In the genomic region with DNA sequence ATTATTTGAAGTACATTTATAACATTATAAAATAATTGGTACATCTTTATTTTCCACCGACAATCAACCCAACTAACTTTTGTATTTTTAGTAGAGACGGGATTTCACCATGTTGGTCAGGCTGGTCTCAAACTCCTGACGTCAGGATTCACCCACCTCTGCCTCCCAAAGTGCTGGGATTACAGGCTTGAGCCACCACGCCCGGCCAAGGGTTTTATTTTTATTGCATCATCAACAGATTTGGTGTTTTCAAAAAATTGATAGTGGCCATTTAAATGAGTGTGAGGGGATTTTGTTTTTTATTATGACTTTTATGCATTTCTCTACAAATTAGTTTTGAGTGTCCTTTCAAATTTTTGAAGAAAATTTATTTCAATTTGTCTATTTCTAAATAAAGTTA, we compare ENCODE assay signal across 1 cellular context.
A peak's percentile ranks its signal among the peaks of the same experiment; 100 is the strongest.
TF ChIP-seq lines count a peak whose summit lies in the region.

No MANE protein-coding gene starts in this region.

TF ChIP-seq in K562, 482 proteins besides CTCF, POLR2A, EP300 and RAD21 (continued from another document):
- no peak for TF ChIP-seq FOXK2 (conservative IDR thresholded peaks at IDR 0.05 in 1 of 2, IDR thresholded peaks at IDR 0.05 in 1 of 2; ENCODE audit: low read depth in 2 of 2)
- TF ChIP-seq, protein P1, sequence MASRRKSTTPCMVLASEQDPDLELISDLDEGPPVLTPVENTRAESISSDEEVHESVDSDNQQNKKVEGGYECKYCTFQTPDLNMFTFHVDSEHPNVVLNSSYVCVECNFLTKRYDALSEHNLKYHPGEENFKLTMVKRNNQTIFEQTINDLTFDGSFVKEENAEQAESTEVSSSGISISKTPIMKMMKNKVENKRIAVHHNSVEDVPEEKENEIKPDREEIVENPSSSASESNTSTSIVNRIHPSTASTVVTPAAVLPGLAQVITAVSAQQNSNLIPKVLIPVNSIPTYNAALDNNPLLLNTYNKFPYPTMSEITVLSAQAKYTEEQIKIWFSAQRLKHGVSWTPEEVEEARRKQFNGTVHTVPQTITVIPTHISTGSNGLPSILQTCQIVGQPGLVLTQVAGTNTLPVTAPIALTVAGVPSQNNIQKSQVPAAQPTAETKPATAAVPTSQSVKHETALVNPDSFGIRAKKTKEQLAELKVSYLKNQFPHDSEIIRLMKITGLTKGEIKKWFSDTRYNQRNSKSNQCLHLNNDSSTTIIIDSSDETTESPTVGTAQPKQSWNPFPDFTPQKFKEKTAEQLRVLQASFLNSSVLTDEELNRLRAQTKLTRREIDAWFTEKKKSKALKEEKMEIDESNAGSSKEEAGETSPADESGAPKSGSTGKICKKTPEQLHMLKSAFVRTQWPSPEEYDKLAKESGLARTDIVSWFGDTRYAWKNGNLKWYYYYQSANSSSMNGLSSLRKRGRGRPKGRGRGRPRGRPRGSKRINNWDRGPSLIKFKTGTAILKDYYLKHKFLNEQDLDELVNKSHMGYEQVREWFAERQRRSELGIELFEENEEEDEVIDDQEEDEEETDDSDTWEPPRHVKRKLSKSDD (conservative IDR thresholded peaks at IDR 0.05; ENCODE audit: low read length), result no peak
- TF ChIP-seq MCM2 (IDR thresholded peaks at IDR 0.05; ENCODE audit: low read depth), result no peak
- no peak for TF ChIP-seq ZNF668 (CRISPR knock-in tag; IDR thresholded peaks at IDR 0.05)
- no peak for TF ChIP-seq KAT7 (CRISPR knock-in tag; IDR thresholded peaks at IDR 0.05; ENCODE audit: borderline replicate concordance)
- no peak for TF ChIP-seq RBM25 (IDR thresholded peaks at IDR 0.05; ENCODE audit: low read depth, low read length, severe bottlenecking)
- TF ChIP-seq, protein P2, sequence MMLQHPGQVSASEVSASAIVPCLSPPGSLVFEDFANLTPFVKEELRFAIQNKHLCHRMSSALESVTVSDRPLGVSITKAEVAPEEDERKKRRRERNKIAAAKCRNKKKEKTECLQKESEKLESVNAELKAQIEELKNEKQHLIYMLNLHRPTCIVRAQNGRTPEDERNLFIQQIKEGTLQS (IDR thresholded peaks at IDR 0.05), result peak; percentile 54; the same call in 1 of the 2 replicates
- TF ChIP-seq, protein P2 (CRISPR knock-in tag; conservative IDR thresholded peaks at IDR 0.05), result no peak
- TF ChIP-seq XRCC3 (IDR thresholded peaks at IDR 0.05), result no peak
- no peak for TF ChIP-seq IFI16 (CRISPR knock-in tag; IDR thresholded peaks at IDR 0.05)
